11 cellular contexts compared by ENCODE assay signal in the genomic region with DNA sequence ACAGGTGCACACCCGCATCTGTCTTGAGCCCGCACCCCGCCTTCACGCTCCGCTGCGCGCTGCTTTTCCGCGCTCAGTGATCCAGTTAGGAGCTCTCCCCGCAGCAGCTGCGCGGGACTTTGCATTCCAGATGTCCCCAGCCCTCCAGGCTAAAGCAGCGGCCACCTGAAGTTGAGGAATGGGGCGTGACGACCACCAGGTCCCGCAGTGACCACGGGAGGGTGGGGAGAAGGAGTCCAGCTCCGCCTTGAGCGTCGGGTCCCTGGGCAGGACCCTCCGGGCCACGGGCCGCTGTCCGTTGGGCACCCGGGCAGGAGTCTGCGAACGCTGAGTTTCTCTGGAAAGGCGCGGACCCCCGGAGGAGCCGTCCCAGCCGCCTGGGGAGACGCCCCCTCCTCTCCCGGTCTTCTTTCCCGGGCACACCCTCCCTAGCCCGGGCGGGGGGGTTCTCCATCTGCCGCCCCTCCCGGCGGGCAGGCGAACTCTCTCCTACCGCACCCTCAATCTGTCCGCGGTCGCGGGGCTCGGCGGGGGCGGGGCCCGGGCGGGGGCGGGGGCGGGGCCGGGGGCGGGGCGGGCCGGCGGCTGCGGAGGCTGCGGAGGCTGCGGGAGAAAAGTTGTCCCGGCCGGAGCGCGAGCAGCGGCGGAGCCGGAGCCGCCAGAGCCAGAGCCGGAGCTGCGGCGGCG. TPM values are rescaled to one million over a fixed set of nuclear protein-coding genes. Genes with fewer than 3 reads are reported as not detected.
DNase-seq lines count a peak whose midpoint lies in the region; TF ChIP-seq lines count a peak whose summit lies in the region.
"Had no signal": no experiment of that assay in that cellular context is flagged by ENCODE, and none has a peak within 500 bp of the region (broad histone marks: within the 10 kb centered on the region; RNA-seq: fewer than 3 reads in every experiment).

A gene (plus strand): TSS at position 612 of the 687 bp plus-strand sequence. CDS start 233 bp downstream, outside the sequence.

- intact Hi-C loops in lower leg skin (cut with DNase I; ENCODE audit: low total_unique reads) (no loop called here), tibial artery (cut with DNase I; ENCODE audit: low total_unique reads) (no loop called here)

- peaks cover 10% of the 10 kb centered on the region for H3K4me1 Mint-ChIP-seq in chondrocyte (ENCODE audit: low read depth)

- H3K4me3 ChIP-seq in lower leg skin (ENCODE audit: low read depth, poor library complexity, severe bottlenecking) (peak within 1 kb of the TSS; percentile 32), skin epidermis (peak within 1 kb of the TSS in 4 of 7 experiments; percentile 12 to 38 (median 16)), tibial artery (peak within 1 kb of the TSS in 1 of 2 donors; percentile 4), foreskin fibroblast (ENCODE audit: low read depth in 1 of 2, low read length in 2 of 2) (no peak within 1 kb of the TSS)

- no peaks in the 10 kb centered on the region for H3K36me3 Mint-ChIP-seq in chondrocyte (ENCODE audit: low read depth)

- peaks cover 0 to 40% of the 10 kb centered on the region in 2 donors for H3K27me3 ChIP-seq in tibial artery

- peaks cover 16% of the 10 kb centered on the region for H3K9me3 Mint-ChIP-seq in chondrocyte (ENCODE audit: low read depth)

- H3K27me3 Mint-ChIP-seq in chondrocyte (ENCODE audit: low read depth): peaks cover 57% of the 10 kb centered on the region

- H3K27ac ChIP-seq in skin epidermis (peak within 1 kb of the TSS in 1 of 21 experiments; percentile 5), tibial artery (no peak within 1 kb of the TSS)

- peak within 1 kb of the TSS; percentile 54 for H3K4me3 Mint-ChIP-seq in chondrocyte (ENCODE audit: unreplicated experiment)

- H3K9me3 ChIP-seq in tibial artery: no peaks in the 10 kb centered on the region

- H3K36me3 ChIP-seq in tibial artery: no peaks in the 10 kb centered on the region

- no peak for TF ChIP-seq POLR2A in lower leg skin (IDR thresholded peaks at IDR 0.05)

- peak; percentile 20 for DNase-seq in GM13976 (ENCODE audit: low spot score)
- DNase-seq in chondrocyte (ENCODE audit: low spot score): no peak
- no peak for DNase-seq in lower leg skin (ENCODE audit: low spot score in 2 of 2)
- DNase-seq in tibial artery: no peak
- no peak for DNase-seq in GF-D8 (lab: John Stamatoyannopoulos, UW)
- no peak for DNase-seq in MV-4-11 (lab: John Stamatoyannopoulos, UW)
- no peak for DNase-seq in foreskin fibroblast
- DNase-seq: GDM1, immature natural killer cell, NCI-H2081 had no signal

- H3K27ac Mint-ChIP-seq in chondrocyte (ENCODE audit: unreplicated experiment): no peak within 1 kb of the TSS
- H3K27ac Mint-ChIP-seq: immature natural killer cell had no signal

- TF ChIP-seq CTCF in GM13976 (IDR thresholded peaks at IDR 0.05; ENCODE audit: borderline replicate concordance, control extremely low read depth, extremely low read depth, insufficient read depth, missing control alignments) (no peak), chondrocyte (IDR thresholded peaks at IDR 0.05) (no peak), lower leg skin (IDR thresholded peaks at IDR 0.05) (no peak), tibial artery (IDR thresholded peaks at IDR 0.05) (no peak), foreskin fibroblast (IDR thresholded peaks at IDR 0.05; ENCODE audit: low read depth, low read length) (no peak)

- WGBS in lower leg skin, 2 donors: 2% methylated on average over 27 to 62 of the region's 73 CpGs

- in situ Hi-C loops in GM13976 (cut with MboI; ENCODE audit: low sequenced_read_pairs, unreplicated experiment): no loop called here

- peaks cover 0 to 13% (median 4%) of the 10 kb centered on the region in 4 donors for H3K4me1 ChIP-seq in tibial artery

RNA-seq across cellular contexts. Expression of the gene that starts here (rescaled TPM):
- total RNA-seq in chondrocyte (not detected in 3 replicates), lower leg skin (1 to 10 TPM; 2.0 to 3.7 (median 3.0) TPM)

Comparison
In these comparisons a context has a peak if more than half of its experiments do, and no peak if none do; other contexts are left out.
1. H3K4me3 ChIP-seq: peak in lower leg skin (single experiment) and skin epidermis (4 of 7); none in foreskin fibroblast (0 of 2).